In genomic region chr21:43792406-43792805, GRCh38 we compare ENCODE assay signal across 30 cellular contexts. TPM values are rescaled to one million over a fixed set of nuclear protein-coding genes. Genes with fewer than 3 reads are reported as not detected.
DNase-seq lines count a peak whose midpoint lies in the region; ATAC-seq and TF ChIP-seq lines count a peak whose summit lies in the region.
"Had no signal": no experiment of that assay in that cellular context is flagged by ENCODE, and none has a peak within 500 bp of the region (broad histone marks: within the 10 kb centered on the region; RNA-seq: fewer than 3 reads in every experiment).

No MANE protein-coding gene starts in this region.

- H3K27ac Mint-ChIP-seq in activated CD8-positive, alpha-beta memory T cell treated with anti-CD3 and anti-CD28 coated beads, Interleukin-2, amount 10 ng/mL, durations not matched to agents 7 days and 5 days: peak overlapping the region; percentile 16
- peak overlapping the region; percentile 20 for H3K27ac Mint-ChIP-seq in CD4-positive, alpha-beta T cell
- H3K27ac Mint-ChIP-seq in activated naive CD8-positive, alpha-beta T cell: no peak overlapping the region
- no peak overlapping the region for H3K27ac Mint-ChIP-seq in neural crest cell (ENCODE audit: unreplicated experiment)
- H3K27ac Mint-ChIP-seq in osteocyte (ENCODE audit: unreplicated experiment): no peak overlapping the region
- H3K27ac Mint-ChIP-seq: B cell, nephron progenitor cell had no signal

- CTCF ChIA-PET in activated CD8-positive, alpha-beta memory T cell treated with anti-CD3 and anti-CD28 coated beads, Interleukin-2, amount 10 ng/mL, durations not matched to agents 7 days and 5 days (lab: Charles Lee): no interaction called here
- CTCF ChIA-PET in CD4-positive, alpha-beta T cell (lab: Charles Lee): no interaction called here

- H3K4me1 ChIP-seq in smooth muscle cell (ENCODE audit: low read depth): peaks cover 10% of the 10 kb centered on the region

- no peak overlapping the region for H2AFZ ChIP-seq in smooth muscle cell (ENCODE audit: low read depth)

- H3K27ac ChIP-seq in CD4-positive, alpha-beta T cell (ENCODE audit: low read depth, low read length): no peak overlapping the region
- H3K27ac ChIP-seq in smooth muscle cell (ENCODE audit: low read depth): no peak overlapping the region
- H3K27ac ChIP-seq: colonic mucosa, gastroesophageal sphincter, RWPE1, SK-N-MC, upper lobe of left lung, VCaP had no signal

- no peak for ATAC-seq in activated CD8-positive, alpha-beta memory T cell treated with anti-CD3 and anti-CD28 coated beads, Interleukin-2, amount 10 ng/mL, durations not matched to agents 7 days and 5 days
- ATAC-seq in CD4-positive, alpha-beta T cell (ENCODE audit: poor library complexity): no peak
- ATAC-seq: effector memory CD8-positive, alpha-beta T cell; gastroesophageal sphincter; left ventricle myocardium superior; sciatic nerve had no signal

- WGBS in smooth muscle cell (ENCODE audit: low lambda C conversion rate): 92% methylated on average over 8 of the region's 8 CpGs

- no peak overlapping the region for H3K4me3 Mint-ChIP-seq in activated CD8-positive, alpha-beta memory T cell treated with anti-CD3 and anti-CD28 coated beads, Interleukin-2, amount 10 ng/mL, durations not matched to agents 7 days and 5 days
- H3K4me3 Mint-ChIP-seq in CD4-positive, alpha-beta T cell: peak overlapping the region; percentile 69
- H3K4me3 Mint-ChIP-seq in activated naive CD8-positive, alpha-beta T cell: peak overlapping the region; percentile 80
- H3K4me3 Mint-ChIP-seq in neural crest cell: peak overlapping the region; percentile 62
- no peak overlapping the region for H3K4me3 Mint-ChIP-seq in osteocyte (ENCODE audit: unreplicated experiment)

- POLR2A ChIA-PET in CD4-positive, alpha-beta T cell (lab: Charles Lee): no interaction called here

- no peak for DNase-seq in activated CD8-positive, alpha-beta memory T cell treated with anti-CD3 and anti-CD28 coated beads, Interleukin-2, amount 10 ng/mL, durations not matched to agents 7 days and 5 days
- no peak for DNase-seq in activated CD8-positive, alpha-beta memory T cell treated with anti-CD3 and anti-CD28 coated beads, Interleukin-2, amount 50 U/mL, for 48 hours
- no peak for DNase-seq in CD4-positive, alpha-beta T cell
- DNase-seq in neural crest cell (ENCODE audit: low read depth, low spot score) (no peak), osteocyte (ENCODE audit: extremely low spot score, unreplicated experiment) (no peak), dermis blood vessel endothelial cell (no peak), smooth muscle cell (lab: John Stamatoyannopoulos, UW; ENCODE audit: unreplicated experiment) (no peak)
- DNase-seq: activated CD4-positive, alpha-beta T cell treated with anti-CD3 and anti-CD28 coated beads, Interleukin-2, amount 50 U/mL, for 48 hours; colonic mucosa; COR-L47; DMS79; effector memory CD8-positive, alpha-beta T cell; GF-D8; hypothalamus; KBM-7; left ventricle myocardium superior; MM.1S; NCI-H1436; NCI-H2107; NCI-H446 treated with DMSO at 0.1 percent for 48 hours; nephron progenitor cell had no signal

- no peak overlapping the region for H3K9ac ChIP-seq in smooth muscle cell (ENCODE audit: low read depth)

- H3K27me3 Mint-ChIP-seq in activated CD8-positive, alpha-beta memory T cell treated with anti-CD3 and anti-CD28 coated beads, Interleukin-2, amount 10 ng/mL, durations not matched to agents 7 days and 5 days: no peaks in the 10 kb centered on the region
- no peaks in the 10 kb centered on the region for H3K27me3 Mint-ChIP-seq in CD4-positive, alpha-beta T cell
- H3K27me3 Mint-ChIP-seq in activated naive CD8-positive, alpha-beta T cell: no peaks in the 10 kb centered on the region
- H3K27me3 Mint-ChIP-seq in neural crest cell (ENCODE audit: low read depth): no peaks in the 10 kb centered on the region
- no peaks in the 10 kb centered on the region for H3K27me3 Mint-ChIP-seq in osteocyte (ENCODE audit: unreplicated experiment)
- H3K27me3 Mint-ChIP-seq: B cell; effector memory CD8-positive, alpha-beta T cell had no signal

- H3K36me3 Mint-ChIP-seq in activated CD8-positive, alpha-beta memory T cell treated with anti-CD3 and anti-CD28 coated beads, Interleukin-2, amount 10 ng/mL, durations not matched to agents 7 days and 5 days: peaks cover 22% of the 10 kb centered on the region
- peaks cover 47% of the 10 kb centered on the region for H3K36me3 Mint-ChIP-seq in CD4-positive, alpha-beta T cell (ENCODE audit: low read depth)
- peaks cover 6% of the 10 kb centered on the region for H3K36me3 Mint-ChIP-seq in activated naive CD8-positive, alpha-beta T cell
- H3K36me3 Mint-ChIP-seq in neural crest cell (ENCODE audit: low read depth): peaks cover 9% of the 10 kb centered on the region
- H3K36me3 Mint-ChIP-seq in osteocyte (ENCODE audit: unreplicated experiment): peaks cover 38% of the 10 kb centered on the region

- H3K27me3 ChIP-seq in CD4-positive, alpha-beta T cell (ENCODE audit: control insufficient read depth, insufficient read depth, low read length): no peaks in the 10 kb centered on the region
- no peaks in the 10 kb centered on the region for H3K27me3 ChIP-seq in smooth muscle cell (ENCODE audit: low read depth)
- H3K27me3 ChIP-seq: colonic mucosa, gastroesophageal sphincter, upper lobe of left lung had no signal

- TF ChIP-seq CTCF in CD4-positive, alpha-beta T cell (IDR thresholded peaks at IDR 0.05): no peak
- TF ChIP-seq CTCF in neural crest cell (conservative IDR thresholded peaks at IDR 0.05) (no peak), osteocyte (IDR thresholded peaks at IDR 0.05) (no peak), smooth muscle cell (IDR thresholded peaks at IDR 0.05; ENCODE audit: borderline replicate concordance, insufficient read depth, poor library complexity, severe bottlenecking) (no peak)

- H4K20me1 ChIP-seq in smooth muscle cell (ENCODE audit: low read depth): peaks cover 8% of the 10 kb centered on the region

- H3K79me2 ChIP-seq in smooth muscle cell (ENCODE audit: low read depth): peaks cover 36% of the 10 kb centered on the region

- H3K4me1 Mint-ChIP-seq in activated CD8-positive, alpha-beta memory T cell treated with anti-CD3 and anti-CD28 coated beads, Interleukin-2, amount 10 ng/mL, durations not matched to agents 7 days and 5 days: peaks cover 25% of the 10 kb centered on the region
- peaks cover 18% of the 10 kb centered on the region for H3K4me1 Mint-ChIP-seq in CD4-positive, alpha-beta T cell (ENCODE audit: low read depth)
- peaks cover 29% of the 10 kb centered on the region for H3K4me1 Mint-ChIP-seq in activated naive CD8-positive, alpha-beta T cell (ENCODE audit: low read depth)
- peaks cover 17% of the 10 kb centered on the region for H3K4me1 Mint-ChIP-seq in neural crest cell
- H3K4me1 Mint-ChIP-seq in osteocyte (ENCODE audit: unreplicated experiment): peaks cover 16% of the 10 kb centered on the region

- intact Hi-C loops in CD4-positive, alpha-beta T cell (cut with DNase I, micrococcal nuclease): loop anchor here in 1 of 2 experiments (5.0 to 10.0 kb wide), 4 partner anchors 75 to 542 kb away; partner anchors contain the start of genes AGPAT3 and CFAP410

- no peak overlapping the region for H3K4me3 ChIP-seq in smooth muscle cell
- H3K4me3 ChIP-seq: colonic mucosa, gastroesophageal sphincter, SK-N-MC, upper lobe of left lung had no signal

- no peaks in the 10 kb centered on the region for H3F3A ChIP-seq in smooth muscle cell (ENCODE audit: low read depth)

- no peaks in the 10 kb centered on the region for H3K9me3 ChIP-seq in CD4-positive, alpha-beta T cell (ENCODE audit: control insufficient read depth, low read length)
- no peaks in the 10 kb centered on the region for H3K9me3 ChIP-seq in smooth muscle cell (replicated peaks; ENCODE audit: low read depth)
- H3K9me3 ChIP-seq: colonic mucosa, gastroesophageal sphincter, upper lobe of left lung had no signal

- H3K36me3 ChIP-seq in smooth muscle cell (ENCODE audit: low read depth): no peaks in the 10 kb centered on the region

- H3K4me2 ChIP-seq in smooth muscle cell: no peak overlapping the region

- H3K9me3 Mint-ChIP-seq in activated CD8-positive, alpha-beta memory T cell treated with anti-CD3 and anti-CD28 coated beads, Interleukin-2, amount 10 ng/mL, durations not matched to agents 7 days and 5 days (ENCODE audit: low read depth): no peaks in the 10 kb centered on the region
- no peaks in the 10 kb centered on the region for H3K9me3 Mint-ChIP-seq in CD4-positive, alpha-beta T cell
- H3K9me3 Mint-ChIP-seq in activated naive CD8-positive, alpha-beta T cell (ENCODE audit: low read depth): no peaks in the 10 kb centered on the region
- no peaks in the 10 kb centered on the region for H3K9me3 Mint-ChIP-seq in neural crest cell
- no peaks in the 10 kb centered on the region for H3K9me3 Mint-ChIP-seq in osteocyte (ENCODE audit: unreplicated experiment)
- H3K9me3 Mint-ChIP-seq: effector memory CD8-positive, alpha-beta T cell; nephron progenitor cell; T-helper 2 cell treated with Interferon-gamma antibody and Interleukin-4, amounts not matched to agents 5 μg/mL and 100 μg/mL, for 36 hours had no signal

RNA-seq across cellular contexts. Expression of gene RRP1, which starts 3.0 kb away (rescaled TPM):
- total RNA-seq in activated CD8-positive, alpha-beta memory T cell treated with anti-CD3 and anti-CD28 coated beads, Interleukin-2, amount 10 ng/mL, durations not matched to agents 7 days and 5 days: 10 to 100 TPM; 37.7 to 45.2 TPM
- 10 to 100 TPM; 27.7 to 29.0 TPM for total RNA-seq in CD4-positive, alpha-beta T cell
- total RNA-seq in neural crest cell (49.0 and 49.4 TPM in 2 replicates), osteocyte (22.8 and 26.7 TPM in 2 replicates), dermis blood vessel endothelial cell (18.4 and 22.7 TPM in 2 replicates), smooth muscle cell (8.7 and 11.3 TPM in 2 replicates)
- 17.5 and 23.7 TPM in 2 replicates for polyA plus RNA-seq in smooth muscle cell

RNA-seq across cellular contexts. Expression of gene CSTB, which starts 16.3 kb away (rescaled TPM):
- total RNA-seq in activated CD8-positive, alpha-beta memory T cell treated with anti-CD3 and anti-CD28 coated beads, Interleukin-2, amount 10 ng/mL, durations not matched to agents 7 days and 5 days: 10 to 100 TPM; 44.2 to 47.4 TPM
- 10 to 100 TPM; 13.4 to 14.5 TPM for total RNA-seq in CD4-positive, alpha-beta T cell
- total RNA-seq in neural crest cell (37.1 and 40.9 TPM in 2 replicates), osteocyte (59.1 and 65.3 TPM in 2 replicates), dermis blood vessel endothelial cell (6.3 and 8.5 TPM in 2 replicates), smooth muscle cell (22.2 and 29.9 TPM in 2 replicates)
- 74.0 and 97.6 TPM in 2 replicates for polyA plus RNA-seq in smooth muscle cell

Comparison
In these comparisons a context has a peak if more than half of its experiments do, and no peak if none do; other contexts are left out.
1. H3K27ac Mint-ChIP-seq: peak in activated CD8-positive, alpha-beta memory T cell treated with anti-CD3 and anti-CD28 coated beads, Interleukin-2, amount 10 ng/mL, durations not matched to agents 7 days and 5 days (single experiment) and CD4-positive, alpha-beta T cell (single experiment); none in activated naive CD8-positive, alpha-beta T cell (single experiment), neural crest cell (single experiment) and osteocyte (single experiment).
2. H3K4me3 Mint-ChIP-seq: peak in CD4-positive, alpha-beta T cell (single experiment), activated naive CD8-positive, alpha-beta T cell (single experiment) and neural crest cell (single experiment); none in activated CD8-positive, alpha-beta memory T cell treated with anti-CD3 and anti-CD28 coated beads, Interleukin-2, amount 10 ng/mL, durations not matched to agents 7 days and 5 days (single experiment) and osteocyte (single experiment).